ENCODE assay signal across 22 cellular contexts in the genomic region with DNA sequence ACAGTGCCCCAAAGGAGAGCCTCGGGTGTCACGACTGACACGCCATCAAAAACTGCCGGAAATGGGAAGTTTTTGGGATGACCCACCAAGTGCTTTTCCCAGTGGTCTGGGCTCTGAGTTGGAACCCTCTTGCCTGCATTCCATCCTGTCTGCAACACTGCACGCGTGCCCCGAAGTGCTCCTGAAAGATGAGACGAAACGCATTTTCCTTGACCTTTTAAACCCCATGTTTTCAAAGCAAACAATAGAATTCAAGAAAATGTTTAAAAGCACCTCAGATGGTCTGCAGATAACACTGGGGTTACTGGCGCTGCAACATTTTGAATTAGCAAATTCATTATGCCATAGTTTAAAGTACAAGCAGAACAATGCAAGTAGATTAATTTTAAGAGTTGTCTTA.
"Had no signal": no experiment of that assay in that cellular context is flagged by ENCODE, and none has a peak within 500 bp of the region (broad histone marks: within the 10 kb centered on the region; RNA-seq: fewer than 3 reads in every experiment).

No MANE protein-coding gene starts in this region.

- DNase-seq: activated CD4-positive, alpha-beta memory T cell treated with anti-CD3 and anti-CD28 coated beads, Interleukin-2, amount 10 ng/mL, durations not matched to agents 7 days and 5 days; activated CD4-positive, alpha-beta T cell treated with anti-CD3 and anti-CD28 coated beads, Interleukin-2, amount 10 ng/mL, durations not matched to agents 24 days and 14 days; activated CD4-positive, CD25-positive, alpha-beta regulatory T cell treated with anti-CD3 and anti-CD28 coated beads, Interleukin-2, amount 50 U/mL, for 72 hours; activated CD8-positive, alpha-beta memory T cell treated with anti-CD3 and anti-CD28 coated beads, Interleukin-2, amount 50 U/mL, for 48 hours; activated gamma-delta T cell treated with Interleukin-2 at 50 U/mL for 16 hours; activated naive CD4-positive, alpha-beta T cell treated with anti-CD3 and anti-CD28 coated beads, Interleukin-2, amount 50 U/mL, for 16 hours; activated T-cell treated with anti-CD3 and anti-CD28 coated beads, Interleukin-2, amount 50 U/mL, for 24 hours; amygdala; colonic mucosa; effector CD8-positive, alpha-beta T cell; erythroblast; gastrocnemius medialis; glutamatergic neuron; left ventricle myocardium superior; nucleus accumbens; stimulated activated CD4-positive, alpha-beta T cell treated with anti-CD3 and anti-CD28 coated beads, Interleukin-12 subunit alpha, Interleukin-12 subunit beta, amount 100 ng/mL, for 4 hours; stimulated activated CD4-positive, alpha-beta T cell treated with anti-CD3 and anti-CD28 coated beads, Interleukin-4, amount 100 ng/mL, for 24 hours; substantia nigra; T-helper 17 cell; upper lobe of left lung had no signal

- H3K27ac ChIP-seq: colonic mucosa, gastrocnemius medialis, skin epidermis, upper lobe of left lung, vagina had no signal

- H3K4me3 ChIP-seq: colonic mucosa, gastrocnemius medialis, skin epidermis, upper lobe of left lung, vagina had no signal

- H3K9me3 ChIP-seq: colonic mucosa, gastrocnemius medialis, upper lobe of left lung, vagina had no signal

- H3K27me3 ChIP-seq: colonic mucosa, gastrocnemius medialis, upper lobe of left lung, vagina had no signal

- H3K4me1 ChIP-seq: colonic mucosa, gastrocnemius medialis, upper lobe of left lung, vagina had no signal

- H3K36me3 ChIP-seq: colonic mucosa, gastrocnemius medialis, upper lobe of left lung, vagina had no signal
